14 cellular contexts compared by ENCODE assay signal in the genomic region with DNA sequence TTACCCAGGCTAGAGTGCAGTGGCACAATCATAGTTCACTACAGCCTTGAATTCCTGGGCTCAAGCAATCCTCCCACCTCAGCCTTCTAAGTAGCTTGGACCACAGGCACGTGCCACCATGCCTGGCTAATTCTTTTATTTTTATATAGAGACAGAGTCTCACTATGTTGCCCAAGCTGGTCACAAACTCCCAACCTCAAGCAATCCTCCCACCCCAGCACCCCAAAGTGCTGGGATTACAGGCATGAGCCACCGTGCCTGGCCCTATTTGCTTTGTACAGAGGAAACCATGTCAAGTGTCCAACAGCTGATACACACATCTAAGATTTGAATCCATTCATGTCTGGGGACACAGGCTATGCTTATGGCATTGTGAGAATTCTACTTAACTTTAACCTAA. TPM values are rescaled to one million over a fixed set of nuclear protein-coding genes. Genes with fewer than 3 reads are reported as not detected.
DNase-seq lines count a peak whose midpoint lies in the region; ATAC-seq and TF ChIP-seq lines count a peak whose summit lies in the region.
"Had no signal": no experiment of that assay in that cellular context is flagged by ENCODE, and none has a peak within 500 bp of the region (broad histone marks: within the 10 kb centered on the region; RNA-seq: fewer than 3 reads in every experiment).

No MANE protein-coding gene starts in this region.

- TF ChIP-seq POLR2A in gastroesophageal sphincter (IDR thresholded peaks at IDR 0.05), result no peak

- H4K20me1 ChIP-seq in smooth muscle cell (ENCODE audit: low read depth), result no peaks in the 10 kb centered on the region

- H3K27me3 ChIP-seq in CD4-positive, alpha-beta memory T cell (ENCODE audit: insufficient read depth, low read length), result no peaks in the 10 kb centered on the region
- H3K27me3 ChIP-seq in gastroesophageal sphincter (no peaks in the 10 kb centered on the region), smooth muscle cell (ENCODE audit: low read depth) (no peaks in the 10 kb centered on the region)

- POLR2A ChIA-PET in CD4-positive, alpha-beta memory T cell (lab: Charles Lee; ENCODE audit: partially characterized antibody), result interaction anchor here (0.6 to 15.3 kb wide), 15 partner anchors 10 to 1179 kb away, joined by 3 to 420 read pairs (median 4); partner anchors contain the start of genes MPP7, RAB18, WAC and YME1L1
- POLR2A ChIA-PET in activated CD4-positive, alpha-beta memory T cell treated with anti-CD3 and anti-CD28 coated beads for 36 hours (lab: Charles Lee), result interaction anchor here (0.8 to 4.6 kb wide), 5 partner anchors 21 to 47 kb away, joined by 3 to 57 read pairs (median 13); partner anchors contain the start of gene MPP7

- no peak overlapping the region for H3K9ac ChIP-seq in smooth muscle cell (ENCODE audit: low read depth)

- H3K27ac ChIP-seq in CD4-positive, alpha-beta memory T cell (ENCODE audit: low read depth, low read length), result peak overlapping the region; percentile 97
- H3K27ac ChIP-seq in gastroesophageal sphincter (peak overlapping the region; percentile 80 to 90 (median 85)), smooth muscle cell (ENCODE audit: low read depth) (no peak overlapping the region)

- no peak overlapping the region for H2AFZ ChIP-seq in smooth muscle cell (ENCODE audit: low read depth)

- DNase-seq in CD4-positive, alpha-beta memory T cell, result no peak
- peak; percentile 23 for DNase-seq in activated CD4-positive, alpha-beta memory T cell treated with anti-CD3 and anti-CD28 coated beads for 36 hours
- DNase-seq in smooth muscle cell (lab: John Stamatoyannopoulos, UW; ENCODE audit: unreplicated experiment) (no peak), DMS79 treated with DMSO at 0.1 percent for 48 hours (lab: John Stamatoyannopoulos, UW) (no peak)
- DNase-seq: BE2C, hypothalamus, KG1, NCI-H2029 treated with DMSO at 0.1 percent for 48 hours, NCI-H748 treated with DMSO at 0.1 percent for 48 hours had no signal

- peaks cover 36 to 79% (median 58%) of the 10 kb centered on the region in 4 donors for H3K4me1 Mint-ChIP-seq in CD4-positive, alpha-beta memory T cell
- peaks cover 63% of the 10 kb centered on the region for H3K4me1 Mint-ChIP-seq in activated CD4-positive, alpha-beta memory T cell treated with anti-CD3 and anti-CD28 coated beads for 36 hours (ENCODE audit: low read depth)

- peak overlapping the region; percentile 96 to 100 (median 100) for H3K27ac Mint-ChIP-seq in CD4-positive, alpha-beta memory T cell
- H3K27ac Mint-ChIP-seq in activated CD4-positive, alpha-beta memory T cell treated with anti-CD3 and anti-CD28 coated beads for 36 hours, result peak overlapping the region; percentile 99

- TF ChIP-seq CTCF in gastroesophageal sphincter (IDR thresholded peaks at IDR 0.05), result no peak
- no peak for TF ChIP-seq CTCF in smooth muscle cell (IDR thresholded peaks at IDR 0.05; ENCODE audit: borderline replicate concordance, insufficient read depth, poor library complexity, severe bottlenecking)

- H3K4me2 ChIP-seq in smooth muscle cell, result peak overlapping the region; percentile 10

- H3K4me3 ChIP-seq in CD4-positive, alpha-beta memory T cell (ENCODE audit: low read length in 2 of 2), result peak overlapping the region; percentile 51 to 94
- H3K4me3 ChIP-seq in gastroesophageal sphincter (no peak overlapping the region), smooth muscle cell (no peak overlapping the region)

- peaks cover 78% of the 10 kb centered on the region for H3K4me1 ChIP-seq in CD4-positive, alpha-beta memory T cell (ENCODE audit: insufficient read depth, low read length)
- peaks cover 0 to 69% (median 8%) of the 10 kb centered on the region in 3 donors for H3K4me1 ChIP-seq in gastroesophageal sphincter
- H3K4me1 ChIP-seq in smooth muscle cell (ENCODE audit: low read depth), result peaks cover 4% of the 10 kb centered on the region
- H3K4me1 ChIP-seq: BE2C had no signal

- 55 to 100% methylated on average over 1 to 2 of the region's 2 CpGs for WGBS in gastroesophageal sphincter (ENCODE audit: low coverage in 1 of 2), 2 donors
- WGBS in smooth muscle cell (ENCODE audit: low lambda C conversion rate), result 68% methylated on average over 2 of the region's 2 CpGs

- intact Hi-C loops in CD4-positive, alpha-beta memory T cell (cut with micrococcal nuclease), result loop anchor here (1.0 to 10.0 kb wide), 7 partner anchors 29 to 1888 kb away; partner anchors contain the start of genes MASTL, MPP7, RAB18 and YME1L1
- intact Hi-C loops in activated CD4-positive, alpha-beta memory T cell treated with anti-CD3 and anti-CD28 coated beads for 36 hours (cut with micrococcal nuclease), result loop anchor here (5.0 to 10.0 kb wide), 2 partner anchors 1178 to 1895 kb away; partner anchors contain the start of genes APBB1IP, MASTL and YME1L1

- H3K9me3 ChIP-seq in CD4-positive, alpha-beta memory T cell (ENCODE audit: control insufficient read depth in 1 of 2, low read length in 2 of 2), result no peaks in the 10 kb centered on the region
- no peaks in the 10 kb centered on the region for H3K9me3 ChIP-seq in gastroesophageal sphincter
- H3K9me3 ChIP-seq in smooth muscle cell (replicated peaks; ENCODE audit: low read depth), result no peaks in the 10 kb centered on the region
- H3K9me3 ChIP-seq: BE2C had no signal

- TF ChIP-seq EP300 in gastroesophageal sphincter (IDR thresholded peaks at IDR 0.05), result no peak

- ATAC-seq in gastroesophageal sphincter (no peak), HG03432 (IDR thresholded peaks at IDR 0.05; ENCODE audit: unreplicated experiment) (no peak), GM19395 (IDR thresholded peaks at IDR 0.05; ENCODE audit: unreplicated experiment) (no peak), esophagus mucosa (no peak)
- ATAC-seq: Right ventricle myocardium inferior had no signal

- H3K9me3 Mint-ChIP-seq in CD4-positive, alpha-beta memory T cell, result peaks cover 0 to 7% (median 0%) of the 10 kb centered on the region in 8 donors
- H3K9me3 Mint-ChIP-seq in activated CD4-positive, alpha-beta memory T cell treated with anti-CD3 and anti-CD28 coated beads for 36 hours, result no peaks in the 10 kb centered on the region

- peaks cover 5 to 24% of the 10 kb centered on the region in 2 donors for H3K36me3 Mint-ChIP-seq in CD4-positive, alpha-beta memory T cell
- no peaks in the 10 kb centered on the region for H3K36me3 Mint-ChIP-seq in activated CD4-positive, alpha-beta memory T cell treated with anti-CD3 and anti-CD28 coated beads for 36 hours

- no peaks in the 10 kb centered on the region for H3K79me2 ChIP-seq in smooth muscle cell (ENCODE audit: low read depth)

- CTCF ChIA-PET in CD4-positive, alpha-beta memory T cell (lab: Charles Lee; ENCODE audit: partially characterized antibody), result interaction anchor here (0.8 to 13.6 kb wide), 7 partner anchors 10 to 53 kb away, joined by 3 to 191 read pairs (median 5); partner anchors contain the start of gene MPP7
- CTCF ChIA-PET in activated CD4-positive, alpha-beta memory T cell treated with anti-CD3 and anti-CD28 coated beads for 36 hours (lab: Charles Lee), result interaction anchor here (0.9 to 8.0 kb wide), 4 partner anchors 20 to 154 kb away, joined by 3 to 77 read pairs (median 34); partner anchors contain the start of gene MPP7

- H3F3A ChIP-seq in smooth muscle cell (ENCODE audit: low read depth), result no peaks in the 10 kb centered on the region

- no peaks in the 10 kb centered on the region for H3K36me3 ChIP-seq in CD4-positive, alpha-beta memory T cell (ENCODE audit: insufficient read depth, low read length)
- H3K36me3 ChIP-seq in gastroesophageal sphincter (no peaks in the 10 kb centered on the region), smooth muscle cell (ENCODE audit: low read depth) (no peaks in the 10 kb centered on the region)
- H3K36me3 ChIP-seq: BE2C had no signal

- no peaks in the 10 kb centered on the region for H3K27me3 Mint-ChIP-seq in CD4-positive, alpha-beta memory T cell
- no peaks in the 10 kb centered on the region for H3K27me3 Mint-ChIP-seq in activated CD4-positive, alpha-beta memory T cell treated with anti-CD3 and anti-CD28 coated beads for 36 hours

- peak overlapping the region; percentile 84 to 98 (median 96) for H3K4me3 Mint-ChIP-seq in CD4-positive, alpha-beta memory T cell
- peak overlapping the region; percentile 60 for H3K4me3 Mint-ChIP-seq in activated CD4-positive, alpha-beta memory T cell treated with anti-CD3 and anti-CD28 coated beads for 36 hours

RNA-seq across cellular contexts. Expression of gene MPP7, which starts 29.8 kb away (rescaled TPM):
- total RNA-seq in CD4-positive, alpha-beta memory T cell, result 10 to 100 TPM; 24.9 to 28.1 TPM
- polyA plus RNA-seq in CD4-positive, alpha-beta memory T cell, result 10 to 100 TPM; 17.7 to 27.6 TPM
- 10 to 100 TPM; 11.6 to 12.8 TPM for total RNA-seq in activated CD4-positive, alpha-beta memory T cell treated with anti-CD3 and anti-CD28 coated beads for 36 hours
- total RNA-seq in gastroesophageal sphincter (10 to 100 TPM; 22.9 to 72.1 (median 51.5) TPM), smooth muscle cell (3.4 TPM in 2 replicates), esophagus mucosa (53.6 TPM)
- polyA plus RNA-seq in smooth muscle cell, result 0.80 and 3.6 TPM in 2 replicates

Comparison
In these comparisons a context has a peak if more than half of its experiments do, and no peak if none do; other contexts are left out.
1. H3K4me3 ChIP-seq: peak in CD4-positive, alpha-beta memory T cell (2 of 2); none in gastroesophageal sphincter (0 of 2) and smooth muscle cell (single experiment).